8 cellular contexts compared by ENCODE assay signal in the genomic region with DNA sequence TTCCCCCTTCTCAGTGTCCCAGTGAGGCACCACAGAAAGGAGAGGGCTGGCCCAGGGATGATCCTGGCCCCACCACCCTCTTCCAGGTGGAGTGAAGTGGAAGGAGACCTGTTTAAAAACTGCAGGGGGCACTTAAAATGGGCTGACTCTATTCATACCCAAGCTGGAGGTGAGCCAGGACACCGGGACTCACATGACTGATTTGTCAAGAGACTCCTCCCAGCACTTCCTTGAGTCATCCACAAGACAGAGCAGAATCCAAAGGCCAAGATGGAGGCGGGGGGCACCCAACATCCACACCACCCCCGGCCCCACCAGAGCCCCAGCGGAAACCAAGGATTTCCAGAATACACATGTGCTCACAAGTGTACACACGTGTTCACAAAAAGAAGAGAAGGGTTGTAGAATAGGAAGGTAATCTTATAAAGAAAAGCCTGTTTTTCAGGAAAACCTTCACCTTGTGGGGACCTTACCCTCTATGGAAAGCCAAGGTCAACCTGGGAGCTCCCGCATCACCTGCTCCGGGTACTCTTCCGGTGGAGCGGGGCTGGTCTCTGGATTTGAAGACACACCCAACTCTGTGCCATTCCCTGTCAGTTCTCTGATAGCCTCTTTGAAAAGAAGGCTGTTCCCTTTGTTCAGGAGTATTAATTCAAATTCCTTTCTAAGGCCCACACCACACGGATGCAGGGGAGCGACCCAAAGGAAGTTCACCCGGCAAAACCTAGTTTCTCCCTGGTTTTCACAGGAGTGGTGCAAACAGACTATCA. TPM values are rescaled to one million over a fixed set of nuclear protein-coding genes. Genes with fewer than 3 reads are reported as not detected.
DNase-seq lines count a peak whose midpoint lies in the region; ATAC-seq, FAIRE-seq and TF ChIP-seq lines count a peak whose summit lies in the region.

No MANE protein-coding gene starts in this region.

- no peaks in the 10 kb centered on the region for H3K9me3 ChIP-seq in lower lobe of right lung

- H3K36me3 ChIP-seq in bronchial epithelial cell (ENCODE audit: control insufficient read depth, insufficient read depth, low read length) (peaks cover 4% of the 10 kb centered on the region), lower lobe of right lung (no peaks in the 10 kb centered on the region)

- peaks cover 45% of the 10 kb centered on the region for H3K27me3 Mint-ChIP-seq in activated T-cell treated with anti-CD3 and anti-CD28 coated beads, Interleukin-2, amount 50 U/mL, for 72 hours (ENCODE audit: low read depth)
- peaks cover 49% of the 10 kb centered on the region for H3K27me3 Mint-ChIP-seq in activated CD4-positive, alpha-beta T cell treated with anti-CD3 and anti-CD28 coated beads, Interleukin-2, amount 10 ng/mL, durations not matched to agents 7 days and 5 days

- no peaks in the 10 kb centered on the region for H3K4me1 Mint-ChIP-seq in activated T-cell treated with anti-CD3 and anti-CD28 coated beads, Interleukin-2, amount 50 U/mL, for 72 hours (ENCODE audit: low read depth)
- no peaks in the 10 kb centered on the region for H3K4me1 Mint-ChIP-seq in activated CD4-positive, alpha-beta T cell treated with anti-CD3 and anti-CD28 coated beads, Interleukin-2, amount 10 ng/mL, durations not matched to agents 7 days and 5 days

- H3K27ac Mint-ChIP-seq in activated T-cell treated with anti-CD3 and anti-CD28 coated beads, Interleukin-2, amount 50 U/mL, for 72 hours, result no peak overlapping the region
- no peak overlapping the region for H3K27ac Mint-ChIP-seq in activated CD4-positive, alpha-beta T cell treated with anti-CD3 and anti-CD28 coated beads, Interleukin-2, amount 10 ng/mL, durations not matched to agents 7 days and 5 days

- H3K4me3 ChIP-seq in AG10803 (ENCODE audit: low read length), result no peak overlapping the region
- H3K4me3 ChIP-seq in bronchial epithelial cell (ENCODE audit: low read depth, low read length), result no peak overlapping the region
- no peak overlapping the region for H3K4me3 ChIP-seq in lower lobe of right lung

- peaks cover 93% of the 10 kb centered on the region for H3K4me1 ChIP-seq in lower lobe of right lung

- CTCF ChIA-PET in activated CD4-positive, alpha-beta T cell treated with anti-CD3 and anti-CD28 coated beads, Interleukin-2, amount 10 ng/mL, durations not matched to agents 7 days and 5 days (lab: Charles Lee), result no interaction called here

- no peaks in the 10 kb centered on the region for H3K9me3 Mint-ChIP-seq in activated T-cell treated with anti-CD3 and anti-CD28 coated beads, Interleukin-2, amount 50 U/mL, for 72 hours
- no peaks in the 10 kb centered on the region for H3K9me3 Mint-ChIP-seq in activated CD4-positive, alpha-beta T cell treated with anti-CD3 and anti-CD28 coated beads, Interleukin-2, amount 10 ng/mL, durations not matched to agents 7 days and 5 days

- H3K4me3 Mint-ChIP-seq in activated T-cell treated with anti-CD3 and anti-CD28 coated beads, Interleukin-2, amount 50 U/mL, for 72 hours, result no peak overlapping the region
- no peak overlapping the region for H3K4me3 Mint-ChIP-seq in activated CD4-positive, alpha-beta T cell treated with anti-CD3 and anti-CD28 coated beads, Interleukin-2, amount 10 ng/mL, durations not matched to agents 7 days and 5 days

- ATAC-seq in lower lobe of right lung (no peak), HG02884 (IDR thresholded peaks at IDR 0.05; ENCODE audit: unreplicated experiment) (no peak)
- no peak for ATAC-seq in activated T-cell treated with anti-CD3 and anti-CD28 coated beads, Interleukin-2, amount 50 U/mL, for 72 hours (replicated peaks in 1 of 2)

- no peaks in the 10 kb centered on the region for H3K36me3 Mint-ChIP-seq in activated T-cell treated with anti-CD3 and anti-CD28 coated beads, Interleukin-2, amount 50 U/mL, for 72 hours (ENCODE audit: insufficient read depth in 2 of 2)
- H3K36me3 Mint-ChIP-seq in activated CD4-positive, alpha-beta T cell treated with anti-CD3 and anti-CD28 coated beads, Interleukin-2, amount 10 ng/mL, durations not matched to agents 7 days and 5 days (ENCODE audit: low read depth), result no peaks in the 10 kb centered on the region

- intact Hi-C loops in lower lobe of right lung (cut with DNase I), result no loop called here

- peak; percentile 72 for DNase-seq in AG10803 (ENCODE audit: low read depth)
- peak; percentile 41 for DNase-seq in NAMALWA (ENCODE audit: low spot score)
- peak; percentile 87 for DNase-seq in bronchial epithelial cell (ENCODE audit: low read depth)
- peak; percentile 63 for DNase-seq in lower lobe of right lung
- DNase-seq in activated T-cell treated with anti-CD3 and anti-CD28 coated beads, Interleukin-2, amount 50 U/mL, for 72 hours, result no peak
- DNase-seq in activated CD4-positive, alpha-beta T cell treated with anti-CD3 and anti-CD28 coated beads, Interleukin-2, amount 10 ng/mL, durations not matched to agents 7 days and 5 days, result no peak
- no peak for DNase-seq in SHP77 treated with DMSO at 0.1 percent for 48 hours (lab: John Stamatoyannopoulos, UW)

- peak; percentile 79 for FAIRE-seq in bronchial epithelial cell (lab: Jason Lieb, UNC)

- H3K27me3 ChIP-seq in bronchial epithelial cell (ENCODE audit: control insufficient read depth, insufficient read depth, low read length) (no peaks in the 10 kb centered on the region), lower lobe of right lung (ENCODE audit: low read depth) (no peaks in the 10 kb centered on the region)

- POLR2A ChIA-PET in activated CD4-positive, alpha-beta T cell treated with anti-CD3 and anti-CD28 coated beads, Interleukin-2, amount 10 ng/mL, durations not matched to agents 7 days and 5 days (lab: Charles Lee), result no interaction called here

- peak overlapping the region; percentile 18 for H3K27ac ChIP-seq in lower lobe of right lung

- TF ChIP-seq CTCF in AG10803 (conservative IDR thresholded peaks at IDR 0.05; ENCODE audit: low read length), result no peak
- no peak for TF ChIP-seq CTCF in bronchial epithelial cell (IDR thresholded peaks at IDR 0.05; ENCODE audit: insufficient read depth, low read length, severe bottlenecking)
- no peak for TF ChIP-seq CTCF in lower lobe of right lung (IDR thresholded peaks at IDR 0.05)

RNA-seq across cellular contexts. Expression of a gene that starts 10.9 kb away (rescaled TPM):
- total RNA-seq in bronchial epithelial cell, result 123 and 141 TPM in 2 replicates
- total RNA-seq in lower lobe of right lung, result 73.0 TPM
- total RNA-seq in activated T-cell treated with anti-CD3 and anti-CD28 coated beads, Interleukin-2, amount 50 U/mL, for 72 hours, result 1 to 10 TPM in 1 of 2 donors, under 1 TPM in 1; 0.72 to 2.5 TPM
- under 1 TPM in 1 of 2 experiments, not detected in 1; 0.40 TPM for total RNA-seq in activated CD4-positive, alpha-beta T cell treated with anti-CD3 and anti-CD28 coated beads, Interleukin-2, amount 10 ng/mL, durations not matched to agents 7 days and 5 days

Comparison
In these comparisons a context has a peak if more than half of its experiments do, and no peak if none do; other contexts are left out.
1. DNase-seq: peak in AG10803 (single experiment), NAMALWA (single experiment), bronchial epithelial cell (single experiment) and lower lobe of right lung (single experiment); none in activated T-cell treated with anti-CD3 and anti-CD28 coated beads, Interleukin-2, amount 50 U/mL, for 72 hours (0 of 2), activated CD4-positive, alpha-beta T cell treated with anti-CD3 and anti-CD28 coated beads, Interleukin-2, amount 10 ng/mL, durations not matched to agents 7 days and 5 days (single experiment) and SHP77 treated with DMSO at 0.1 percent for 48 hours (single experiment).
2. RNA of a gene that starts 10.9 kb away (total RNA-seq): 123 to 141 TPM in bronchial epithelial cell and 73.0 TPM in lower lobe of right lung (single experiment); 0.72 to 2.5 TPM in activated T-cell treated with anti-CD3 and anti-CD28 coated beads, Interleukin-2, amount 50 U/mL, for 72 hours and 0.40 TPM in activated CD4-positive, alpha-beta T cell treated with anti-CD3 and anti-CD28 coated beads, Interleukin-2, amount 10 ng/mL, durations not matched to agents 7 days and 5 days; every median in the first group is over 10 times any median in the second.